1 cellular context compared by ENCODE assay signal in genomic region chr1:156421062-156421938, GRCh38.
A peak's percentile ranks its signal among the peaks of the same experiment; 100 is the strongest.
TF ChIP-seq lines count a peak whose summit lies in the region.

No MANE protein-coding gene starts in this region.

TF ChIP-seq in K562, 482 proteins besides CTCF, POLR2A, EP300 and RAD21 (continued from another document and continues in another):
- TF ChIP-seq, protein P1, sequence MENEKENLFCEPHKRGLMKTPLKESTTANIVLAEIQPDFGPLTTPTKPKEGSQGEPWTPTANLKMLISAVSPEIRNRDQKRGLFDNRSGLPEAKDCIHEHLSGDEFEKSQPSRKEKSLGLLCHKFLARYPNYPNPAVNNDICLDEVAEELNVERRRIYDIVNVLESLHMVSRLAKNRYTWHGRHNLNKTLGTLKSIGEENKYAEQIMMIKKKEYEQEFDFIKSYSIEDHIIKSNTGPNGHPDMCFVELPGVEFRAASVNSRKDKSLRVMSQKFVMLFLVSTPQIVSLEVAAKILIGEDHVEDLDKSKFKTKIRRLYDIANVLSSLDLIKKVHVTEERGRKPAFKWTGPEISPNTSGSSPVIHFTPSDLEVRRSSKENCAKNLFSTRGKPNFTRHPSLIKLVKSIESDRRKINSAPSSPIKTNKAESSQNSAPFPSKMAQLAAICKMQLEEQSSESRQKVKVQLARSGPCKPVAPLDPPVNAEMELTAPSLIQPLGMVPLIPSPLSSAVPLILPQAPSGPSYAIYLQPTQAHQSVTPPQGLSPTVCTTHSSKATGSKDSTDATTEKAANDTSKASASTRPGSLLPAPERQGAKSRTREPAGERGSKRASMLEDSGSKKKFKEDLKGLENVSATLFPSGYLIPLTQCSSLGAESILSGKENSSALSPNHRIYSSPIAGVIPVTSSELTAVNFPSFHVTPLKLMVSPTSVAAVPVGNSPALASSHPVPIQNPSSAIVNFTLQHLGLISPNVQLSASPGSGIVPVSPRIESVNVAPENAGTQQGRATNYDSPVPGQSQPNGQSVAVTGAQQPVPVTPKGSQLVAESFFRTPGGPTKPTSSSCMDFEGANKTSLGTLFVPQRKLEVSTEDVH (IDR thresholded peaks at IDR 0.05; ENCODE audit: low read depth, partially characterized antibody), result no peak
- TF ChIP-seq SNIP1 (IDR thresholded peaks at IDR 0.05; ENCODE audit: low read depth) (peak; percentile 76; the same call in 1 of the 2 replicates), SAFB2 (IDR thresholded peaks at IDR 0.05; ENCODE audit: borderline replicate concordance, low read depth, low read length, severe bottlenecking) (no peak), NCOA2 (IDR thresholded peaks at IDR 0.05; ENCODE audit: partially characterized antibody in 2 of 2) (no peak), XRCC4 (IDR thresholded peaks at IDR 0.05; ENCODE audit: extremely low read depth, insufficient read depth, insufficient read length) (no peak), SREBF1 (IDR thresholded peaks at IDR 0.05; ENCODE audit: borderline replicate concordance, low read depth, low read length) (no peak), SAP30 (IDR thresholded peaks at IDR 0.05; ENCODE audit: borderline replicate concordance, insufficient read depth, low read depth, low read length, poor library complexity, severe bottlenecking) (no peak), RBM22 (IDR thresholded peaks at IDR 0.05; ENCODE audit: low read depth, low read length, poor library complexity, severe bottlenecking) (no peak), SP1 (CRISPR knock-in tag; IDR thresholded peaks at IDR 0.05) (peak; percentile 86), TEAD1 (CRISPR knock-in tag; IDR thresholded peaks at IDR 0.05) (peak in 1 of 2 experiments; percentile 89; a peak in 1 of 4 replicates), E2F4 (CRISPR knock-in tag; IDR thresholded peaks at IDR 0.05; ENCODE audit: low read depth) (no peak; the same call in 1 of the 2 replicates), RFX7 (CRISPR knock-in tag; IDR thresholded peaks at IDR 0.05) (no peak), CREB1 (IDR thresholded peaks at IDR 0.05) (peak; percentile 78), CREB1 (CRISPR knock-in tag; IDR thresholded peaks at IDR 0.05) (peak; percentile 89), CHD4 (IDR thresholded peaks at IDR 0.05; ENCODE audit: insufficient read depth, insufficient replicate concordance, low read depth, low read length, poor library complexity, severe bottlenecking) (no peak), ZEB2 (IDR thresholded peaks at IDR 0.05) (no peak), ZBTB1 (CRISPR knock-in tag; IDR thresholded peaks at IDR 0.05; ENCODE audit: borderline replicate concordance, low read depth) (peak; percentile 77; the same call in 1 of the 2 replicates), NCOA1 (IDR thresholded peaks at IDR 0.05; ENCODE audit: low read depth) (no peak), PTTG1 (tag; IDR thresholded peaks at IDR 0.05; ENCODE audit: low read depth) (no peak), CTBP1 (IDR thresholded peaks at IDR 0.05; ENCODE audit: borderline replicate concordance) (peak; percentile 19; the same call in 1 of the 2 replicates), FOXM1 (IDR thresholded peaks at IDR 0.05; ENCODE audit: low read depth) (no peak), FOXM1 (CRISPR knock-in tag; IDR thresholded peaks at IDR 0.05; ENCODE audit: low read depth) (no peak), ZNF253 (CRISPR knock-in tag; conservative IDR thresholded peaks at IDR 0.05) (no peak), NEUROD1 (IDR thresholded peaks at IDR 0.05; ENCODE audit: borderline replicate concordance, low read depth, low read length, partially characterized antibody) (peak; percentile 97), U2AF2 (optimal IDR thresholded peaks at IDR 0.05; ENCODE audit: low read depth, low read length) (no peak), ZNF668 (CRISPR knock-in tag; IDR thresholded peaks at IDR 0.05) (no peak), BCLAF1 (IDR thresholded peaks at IDR 0.05; ENCODE audit: borderline replicate concordance in 1 of 2, control insufficient read depth in 1 of 2, low read depth in 2 of 2, low read length in 1 of 2) (no peak), ID3 (CRISPR knock-in tag; IDR thresholded peaks at IDR 0.05) (no peak), ID3 (tag; IDR thresholded peaks at IDR 0.05) (0 out of 2 replicates have a peak, but pooled peaks have one; percentile 40), NFIC (IDR thresholded peaks at IDR 0.05) (peak; percentile 9; the same call in 1 of the 2 replicates), TEAD4 (IDR thresholded peaks at IDR 0.05; ENCODE audit: low read length) (no peak), TEAD4 (CRISPR knock-in tag; IDR thresholded peaks at IDR 0.05; ENCODE audit: borderline replicate concordance) (peak; percentile 90; the same call in 1 of the 2 replicates), RBM14 (IDR thresholded peaks at IDR 0.05; ENCODE audit: borderline replicate concordance, insufficient read depth, low read depth, low read length) (no peak)
- TF ChIP-seq, protein P2, sequence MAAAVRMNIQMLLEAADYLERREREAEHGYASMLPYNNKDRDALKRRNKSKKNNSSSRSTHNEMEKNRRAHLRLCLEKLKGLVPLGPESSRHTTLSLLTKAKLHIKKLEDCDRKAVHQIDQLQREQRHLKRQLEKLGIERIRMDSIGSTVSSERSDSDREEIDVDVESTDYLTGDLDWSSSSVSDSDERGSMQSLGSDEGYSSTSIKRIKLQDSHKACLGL (CRISPR knock-in tag; IDR thresholded peaks at IDR 0.05; ENCODE audit: borderline replicate concordance, poor library complexity, severe bottlenecking), result no peak
- TF ChIP-seq, protein P3, sequence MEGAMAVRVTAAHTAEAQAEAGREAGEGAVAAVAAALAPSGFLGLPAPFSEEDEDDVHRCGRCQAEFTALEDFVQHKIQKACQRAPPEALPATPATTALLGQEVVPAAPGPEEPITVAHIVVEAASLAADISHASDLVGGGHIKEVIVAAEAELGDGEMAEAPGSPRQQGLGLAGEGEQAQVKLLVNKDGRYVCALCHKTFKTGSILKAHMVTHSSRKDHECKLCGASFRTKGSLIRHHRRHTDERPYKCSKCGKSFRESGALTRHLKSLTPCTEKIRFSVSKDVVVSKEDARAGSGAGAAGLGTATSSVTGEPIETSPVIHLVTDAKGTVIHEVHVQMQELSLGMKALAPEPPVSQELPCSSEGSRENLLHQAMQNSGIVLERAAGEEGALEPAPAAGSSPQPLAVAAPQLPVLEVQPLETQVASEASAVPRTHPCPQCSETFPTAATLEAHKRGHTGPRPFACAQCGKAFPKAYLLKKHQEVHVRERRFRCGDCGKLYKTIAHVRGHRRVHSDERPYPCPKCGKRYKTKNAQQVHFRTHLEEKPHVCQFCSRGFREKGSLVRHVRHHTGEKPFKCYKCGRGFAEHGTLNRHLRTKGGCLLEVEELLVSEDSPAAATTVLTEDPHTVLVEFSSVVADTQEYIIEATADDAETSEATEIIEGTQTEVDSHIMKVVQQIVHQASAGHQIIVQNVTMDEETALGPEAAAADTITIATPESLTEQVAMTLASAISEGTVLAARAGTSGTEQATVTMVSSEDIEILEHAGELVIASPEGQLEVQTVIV (CRISPR knock-in tag; IDR thresholded peaks at IDR 0.05; ENCODE audit: borderline replicate concordance), result no peak
- TF ChIP-seq, protein P4, sequence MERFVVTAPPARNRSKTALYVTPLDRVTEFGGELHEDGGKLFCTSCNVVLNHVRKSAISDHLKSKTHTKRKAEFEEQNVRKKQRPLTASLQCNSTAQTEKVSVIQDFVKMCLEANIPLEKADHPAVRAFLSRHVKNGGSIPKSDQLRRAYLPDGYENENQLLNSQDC (CRISPR knock-in tag; IDR thresholded peaks at IDR 0.05), result no peak
- TF ChIP-seq, protein P5, sequence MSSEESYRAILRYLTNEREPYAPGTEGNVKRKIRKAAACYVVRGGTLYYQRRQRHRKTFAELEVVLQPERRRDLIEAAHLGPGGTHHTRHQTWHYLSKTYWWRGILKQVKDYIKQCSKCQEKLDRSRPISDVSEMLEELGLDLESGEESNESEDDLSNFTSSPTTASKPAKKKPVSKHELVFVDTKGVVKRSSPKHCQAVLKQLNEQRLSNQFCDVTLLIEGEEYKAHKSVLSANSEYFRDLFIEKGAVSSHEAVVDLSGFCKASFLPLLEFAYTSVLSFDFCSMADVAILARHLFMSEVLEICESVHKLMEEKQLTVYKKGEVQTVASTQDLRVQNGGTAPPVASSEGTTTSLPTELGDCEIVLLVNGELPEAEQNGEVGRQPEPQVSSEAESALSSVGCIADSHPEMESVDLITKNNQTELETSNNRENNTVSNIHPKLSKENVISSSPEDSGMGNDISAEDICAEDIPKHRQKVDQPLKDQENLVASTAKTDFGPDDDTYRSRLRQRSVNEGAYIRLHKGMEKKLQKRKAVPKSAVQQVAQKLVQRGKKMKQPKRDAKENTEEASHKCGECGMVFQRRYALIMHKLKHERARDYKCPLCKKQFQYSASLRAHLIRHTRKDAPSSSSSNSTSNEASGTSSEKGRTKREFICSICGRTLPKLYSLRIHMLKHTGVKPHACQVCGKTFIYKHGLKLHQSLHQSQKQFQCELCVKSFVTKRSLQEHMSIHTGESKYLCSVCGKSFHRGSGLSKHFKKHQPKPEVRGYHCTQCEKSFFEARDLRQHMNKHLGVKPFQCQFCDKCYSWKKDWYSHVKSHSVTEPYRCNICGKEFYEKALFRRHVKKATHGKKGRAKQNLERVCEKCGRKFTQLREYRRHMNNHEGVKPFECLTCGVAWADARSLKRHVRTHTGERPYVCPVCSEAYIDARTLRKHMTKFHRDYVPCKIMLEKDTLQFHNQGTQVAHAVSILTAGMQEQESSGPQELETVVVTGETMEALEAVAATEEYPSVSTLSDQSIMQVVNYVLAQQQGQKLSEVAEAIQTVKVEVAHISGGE (CRISPR knock-in tag; IDR thresholded peaks at IDR 0.05), result no peak
- TF ChIP-seq, protein P6, sequence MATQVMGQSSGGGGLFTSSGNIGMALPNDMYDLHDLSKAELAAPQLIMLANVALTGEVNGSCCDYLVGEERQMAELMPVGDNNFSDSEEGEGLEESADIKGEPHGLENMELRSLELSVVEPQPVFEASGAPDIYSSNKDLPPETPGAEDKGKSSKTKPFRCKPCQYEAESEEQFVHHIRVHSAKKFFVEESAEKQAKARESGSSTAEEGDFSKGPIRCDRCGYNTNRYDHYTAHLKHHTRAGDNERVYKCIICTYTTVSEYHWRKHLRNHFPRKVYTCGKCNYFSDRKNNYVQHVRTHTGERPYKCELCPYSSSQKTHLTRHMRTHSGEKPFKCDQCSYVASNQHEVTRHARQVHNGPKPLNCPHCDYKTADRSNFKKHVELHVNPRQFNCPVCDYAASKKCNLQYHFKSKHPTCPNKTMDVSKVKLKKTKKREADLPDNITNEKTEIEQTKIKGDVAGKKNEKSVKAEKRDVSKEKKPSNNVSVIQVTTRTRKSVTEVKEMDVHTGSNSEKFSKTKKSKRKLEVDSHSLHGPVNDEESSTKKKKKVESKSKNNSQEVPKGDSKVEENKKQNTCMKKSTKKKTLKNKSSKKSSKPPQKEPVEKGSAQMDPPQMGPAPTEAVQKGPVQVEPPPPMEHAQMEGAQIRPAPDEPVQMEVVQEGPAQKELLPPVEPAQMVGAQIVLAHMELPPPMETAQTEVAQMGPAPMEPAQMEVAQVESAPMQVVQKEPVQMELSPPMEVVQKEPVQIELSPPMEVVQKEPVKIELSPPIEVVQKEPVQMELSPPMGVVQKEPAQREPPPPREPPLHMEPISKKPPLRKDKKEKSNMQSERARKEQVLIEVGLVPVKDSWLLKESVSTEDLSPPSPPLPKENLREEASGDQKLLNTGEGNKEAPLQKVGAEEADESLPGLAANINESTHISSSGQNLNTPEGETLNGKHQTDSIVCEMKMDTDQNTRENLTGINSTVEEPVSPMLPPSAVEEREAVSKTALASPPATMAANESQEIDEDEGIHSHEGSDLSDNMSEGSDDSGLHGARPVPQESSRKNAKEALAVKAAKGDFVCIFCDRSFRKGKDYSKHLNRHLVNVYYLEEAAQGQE (CRISPR knock-in tag; IDR thresholded peaks at IDR 0.05; ENCODE audit: low read depth), result peak; percentile 34; the same call in 1 of the 2 replicates
- TF ChIP-seq, protein P7, sequence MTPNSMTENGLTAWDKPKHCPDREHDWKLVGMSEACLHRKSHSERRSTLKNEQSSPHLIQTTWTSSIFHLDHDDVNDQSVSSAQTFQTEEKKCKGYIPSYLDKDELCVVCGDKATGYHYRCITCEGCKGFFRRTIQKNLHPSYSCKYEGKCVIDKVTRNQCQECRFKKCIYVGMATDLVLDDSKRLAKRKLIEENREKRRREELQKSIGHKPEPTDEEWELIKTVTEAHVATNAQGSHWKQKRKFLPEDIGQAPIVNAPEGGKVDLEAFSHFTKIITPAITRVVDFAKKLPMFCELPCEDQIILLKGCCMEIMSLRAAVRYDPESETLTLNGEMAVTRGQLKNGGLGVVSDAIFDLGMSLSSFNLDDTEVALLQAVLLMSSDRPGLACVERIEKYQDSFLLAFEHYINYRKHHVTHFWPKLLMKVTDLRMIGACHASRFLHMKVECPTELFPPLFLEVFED (CRISPR knock-in tag; conservative IDR thresholded peaks at IDR 0.05), result no peak
- TF ChIP-seq, protein P8, sequence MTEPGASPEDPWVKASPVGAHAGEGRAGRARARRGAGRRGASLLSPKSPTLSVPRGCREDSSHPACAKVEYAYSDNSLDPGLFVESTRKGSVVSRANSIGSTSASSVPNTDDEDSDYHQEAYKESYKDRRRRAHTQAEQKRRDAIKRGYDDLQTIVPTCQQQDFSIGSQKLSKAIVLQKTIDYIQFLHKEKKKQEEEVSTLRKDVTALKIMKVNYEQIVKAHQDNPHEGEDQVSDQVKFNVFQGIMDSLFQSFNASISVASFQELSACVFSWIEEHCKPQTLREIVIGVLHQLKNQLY (CRISPR knock-in tag; conservative IDR thresholded peaks at IDR 0.05), result no peak
